9 cellular contexts compared by ENCODE assay signal in genomic region chr11:101916422-101916821, GRCh38. TPM values are rescaled to one million over a fixed set of nuclear protein-coding genes. Genes with fewer than 3 reads are reported as not detected.
DNase-seq lines count a peak whose midpoint lies in the region; ATAC-seq and TF ChIP-seq lines count a peak whose summit lies in the region.
"Had no signal": no experiment of that assay in that cellular context is flagged by ENCODE, and none has a peak within 500 bp of the region (broad histone marks: within the 10 kb centered on the region; RNA-seq: fewer than 3 reads in every experiment).

Gene ANGPTL5, minus strand, starts transcription at chr11:101916522. Its CDS starts 8,613 bp downstream, at chr11:101907909.

- H3K27ac Mint-ChIP-seq in chondrocyte (ENCODE audit: unreplicated experiment) = peak within 1 kb of the TSS; percentile 98

- H3K4me1 ChIP-seq in right atrium auricular region = peaks cover 0 to 23% of the 10 kb centered on the region in 2 donors
- peaks cover 4 to 20% of the 10 kb centered on the region in 2 donors for H3K4me1 ChIP-seq in muscle layer of duodenum (ENCODE audit: control insufficient read depth in 1 of 2, insufficient read depth in 2 of 2, low read length in 2 of 2)

- H3K36me3 ChIP-seq in right atrium auricular region (no peaks in the 10 kb centered on the region), muscle layer of duodenum (ENCODE audit: control insufficient read depth in 1 of 2, insufficient read depth in 2 of 2, low read length in 2 of 2) (peaks cover 0 to 11% of the 10 kb centered on the region in 2 donors)

- TF ChIP-seq CTCF in right atrium auricular region (IDR thresholded peaks at IDR 0.05) (no peak), chondrocyte (IDR thresholded peaks at IDR 0.05) (no peak)

- no peaks in the 10 kb centered on the region for H3K9me3 Mint-ChIP-seq in chondrocyte (ENCODE audit: low read depth)

- peak within 1 kb of the TSS; percentile 67 to 74 for H3K4me3 ChIP-seq in right atrium auricular region
- peak within 1 kb of the TSS; percentile 83 to 84 for H3K4me3 ChIP-seq in muscle layer of duodenum (ENCODE audit: low read depth in 1 of 2, low read length in 2 of 2)

- no peak for ATAC-seq in HG02678 (IDR thresholded peaks at IDR 0.05; ENCODE audit: unreplicated experiment)

- H3K27me3 Mint-ChIP-seq in chondrocyte (ENCODE audit: low read depth) = no peaks in the 10 kb centered on the region

- DNase-seq in right atrium auricular region (ENCODE audit: low spot score) (no peak), cardiac septum (ENCODE audit: low spot score) (no peak), chondrocyte (ENCODE audit: low spot score) (no peak), NCI-H187 (lab: John Stamatoyannopoulos, UW) (no peak), NCI-H1048 (lab: John Stamatoyannopoulos, UW) (no peak)
- DNase-seq in effector CD8-positive, alpha-beta T cell (lab: John Stamatoyannopoulos, UW) = no peak
- DNase-seq: NCI-H146 had no signal

- peaks cover 51% of the 10 kb centered on the region for H3K4me1 Mint-ChIP-seq in chondrocyte (ENCODE audit: low read depth)

- H3K36me3 Mint-ChIP-seq in chondrocyte (ENCODE audit: low read depth) = no peaks in the 10 kb centered on the region

- H3K27ac ChIP-seq in right atrium auricular region (peak within 1 kb of the TSS; percentile 81), muscle layer of duodenum (ENCODE audit: low read length) (peak within 1 kb of the TSS; percentile 93)

- H3K27me3 ChIP-seq in right atrium auricular region (no peaks in the 10 kb centered on the region), muscle layer of duodenum (ENCODE audit: low read depth, low read length) (no peaks in the 10 kb centered on the region)

- peak within 1 kb of the TSS; percentile 92 for H3K4me3 Mint-ChIP-seq in chondrocyte (ENCODE audit: unreplicated experiment)

- intact Hi-C loops in cardiac septum (cut with DNase I) = no loop called here

- H3K9me3 ChIP-seq in right atrium auricular region (no peaks in the 10 kb centered on the region), muscle layer of duodenum (ENCODE audit: control insufficient read depth in 1 of 2, low read length in 2 of 2) (no peaks in the 10 kb centered on the region)

RNA-seq across cellular contexts. Expression of gene ANGPTL5, which starts in this region (rescaled TPM):
- total RNA-seq in right atrium auricular region (1 to 10 TPM; 1.4 to 3.3 TPM), cardiac septum (1.9 TPM), chondrocyte (4.0 TPM in 1 of 3 replicates, not detected in the others)
